In the genomic region with DNA sequence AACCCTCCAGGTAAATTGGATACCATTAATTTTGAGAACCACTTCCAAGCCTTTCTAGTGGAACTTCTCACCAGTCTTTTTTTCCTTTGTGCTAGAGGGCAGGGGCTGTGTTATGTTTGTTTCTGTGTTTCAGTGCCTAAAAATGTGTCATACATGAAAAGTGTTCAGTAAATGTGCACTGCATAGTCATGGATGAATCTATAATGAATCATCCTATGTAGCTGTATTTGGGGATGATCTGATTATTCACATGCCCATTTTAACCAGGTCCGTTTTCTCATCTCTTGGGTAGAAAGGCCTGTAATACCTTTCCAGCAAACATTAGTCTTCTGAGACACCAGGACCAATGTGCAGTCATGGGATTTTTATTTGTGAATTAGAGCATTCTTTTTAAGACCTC, we compare ENCODE assay signal across 23 cellular contexts.
"Had no signal": no experiment of that assay in that cellular context is flagged by ENCODE, and none has a peak within 500 bp of the region (broad histone marks: within the 10 kb centered on the region; RNA-seq: fewer than 3 reads in every experiment).

No MANE protein-coding gene starts in this region.

- H3K27ac ChIP-seq: epithelial cell of prostate, heart right ventricle, left lung, parathyroid adenoma, sigmoid colon, testis, tibial artery had no signal

- H3K36me3 ChIP-seq: heart right ventricle, left lung, sigmoid colon, tibial artery had no signal

- H3K9me3 ChIP-seq: left lung, mucosa of descending colon, sigmoid colon, testis, tibial artery had no signal

- DNase-seq: cortex of kidney; effector memory CD8-positive, alpha-beta T cell; foreskin melanocyte; glutamatergic neuron; heart right ventricle; hippocampal formation; left cardiac atrium; left lung; mesenchymal stem cell; mucosa of descending colon; naive B cell; right cardiac atrium; sigmoid colon; stimulated activated CD4-positive, alpha-beta T cell treated with anti-CD3 and anti-CD28 coated beads, Interleukin-2, amount 100 ng/mL, for 24 hours; stimulated activated CD4-positive, alpha-beta T cell treated with anti-CD3 and anti-CD28 coated beads, Interleukin-4, amount 100 ng/mL, for 24 hours; stimulated activated naive CD4-positive, alpha-beta T cell treated with Interleukin-2 at 50 U/mL for 16 hours; substantia nigra; testis; tibial artery had no signal

- H3K4me1 ChIP-seq: heart right ventricle, left lung, parathyroid adenoma, sigmoid colon, testis, tibial artery had no signal

- FAIRE-seq: endometrium, islet of Langerhans had no signal

- H3K27me3 ChIP-seq: left lung, sigmoid colon, testis, tibial artery had no signal

- H3K4me3 ChIP-seq: heart right ventricle, left lung, mucosa of descending colon, sigmoid colon, testis, tibial artery had no signal
